Comparison of ENCODE assay signal across 25 cellular contexts in the genomic region with DNA sequence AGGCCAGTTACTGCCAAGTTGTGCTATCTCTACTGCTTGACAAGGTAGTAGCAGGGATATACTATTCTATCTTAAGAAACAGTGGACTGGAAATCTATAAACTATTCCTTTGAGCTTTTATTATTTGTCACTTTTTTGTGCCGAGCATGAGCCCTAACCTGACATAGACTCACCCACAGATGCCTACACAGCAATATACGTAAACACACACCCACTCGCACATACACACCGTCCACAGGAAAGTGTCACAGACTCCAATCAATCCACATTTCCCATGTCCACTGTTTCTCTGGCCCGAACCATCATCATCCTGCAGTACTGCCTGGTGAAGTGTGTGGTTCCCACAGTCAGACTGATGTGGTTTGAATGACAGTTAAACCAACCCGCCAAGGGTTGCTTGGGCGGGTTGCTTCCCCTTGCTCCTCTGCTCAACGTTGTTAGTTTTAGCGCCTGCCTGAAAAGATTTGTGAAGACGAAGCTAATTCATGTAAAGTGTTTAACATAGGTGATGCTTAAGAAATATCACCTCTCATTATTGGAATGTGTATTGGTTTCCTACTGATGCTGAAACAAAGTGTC.
"Had no signal": no experiment of that assay in that cellular context is flagged by ENCODE, and none has a peak within 500 bp of the region (broad histone marks: within the 10 kb centered on the region; RNA-seq: fewer than 3 reads in every experiment).

No MANE protein-coding gene starts in this region.

- H3K36me3 ChIP-seq: ascending aorta, SJSA1 had no signal

- H3K27me3 ChIP-seq: ascending aorta, SJSA1 had no signal

- H3K9me3 ChIP-seq: ascending aorta, SJSA1, SK-N-SH had no signal

- ATAC-seq: activated CD8-positive, alpha-beta T cell treated with anti-CD3 and anti-CD28 coated beads, Interleukin-2, amount 10 ng/mL, durations not matched to agents 7 days and 5 days; Panc1 had no signal

- FAIRE-seq: TTC549 had no signal

- H3K9me3 Mint-ChIP-seq: activated CD4-positive, alpha-beta T cell treated with anti-CD3 and anti-CD28 coated beads, Interleukin-2, amount 10 ng/mL, durations not matched to agents 24 days and 14 days; activated T-cell treated with anti-CD3 and anti-CD28 coated beads, Interleukin-2, amount 50 U/mL, for 24 hours had no signal

- H3K4me1 Mint-ChIP-seq: activated CD4-positive, alpha-beta T cell treated with anti-CD3 and anti-CD28 coated beads, Interleukin-2, amount 10 ng/mL, durations not matched to agents 24 days and 14 days; activated naive CD4-positive, alpha-beta T cell treated with anti-CD3 and anti-CD28 coated beads, Interleukin-2, amount 50 U/mL, for 24 hours; activated naive CD8-positive, alpha-beta T cell treated with anti-CD3 and anti-CD28 coated beads, Interleukin-2, amount 10 ng/mL, durations not matched to agents 7 days and 5 days had no signal

- H3K4me3 ChIP-seq: ascending aorta, SJSA1 had no signal

- H3K4me2 ChIP-seq: KMS-11, SK-N-SH had no signal

- H3K9ac ChIP-seq: KMS-11, SK-N-SH had no signal

- H3K27ac ChIP-seq: KMS-11, SJSA1 had no signal

- DNase-seq: activated CD4-positive, alpha-beta T cell treated with anti-CD3 and anti-CD28 coated beads, Interleukin-2, amount 10 ng/mL, durations not matched to agents 24 days and 14 days; activated CD4-positive, alpha-beta T cell treated with anti-CD3 and anti-CD28 coated beads, Interleukin-2, amount 50 U/mL, for 48 hours; activated CD8-positive, alpha-beta T cell treated with anti-CD3 and anti-CD28 coated beads, Interleukin-2, amount 10 ng/mL, durations not matched to agents 7 days and 5 days; activated gamma-delta T cell; activated naive CD4-positive, alpha-beta T cell treated with Interleukin-2 at 50 U/mL for 16 hours; activated naive CD8-positive, alpha-beta T cell treated with anti-CD3 and anti-CD28 coated beads, Interleukin-2, amount 10 ng/mL, durations not matched to agents 7 days and 5 days; activated T-cell treated with anti-CD3 and anti-CD28 coated beads, Interleukin-2, amount 50 U/mL, for 24 hours; amygdala; NCI-H1092 treated with DMSO at 0.1 percent for 48 hours; NCI-H1436 treated with DMSO at 0.1 percent for 48 hours; NCI-H1694 treated with DMSO at 0.1 percent for 48 hours; NCI-H2029; NCI-H345; NCI-H524 treated with DMSO at 0.1 percent for 48 hours; SHP77; SK-N-SH had no signal

- H3K4me3 Mint-ChIP-seq: activated CD4-positive, alpha-beta T cell treated with anti-CD3 and anti-CD28 coated beads, Interleukin-2, amount 10 ng/mL, durations not matched to agents 24 days and 14 days; activated CD8-positive, alpha-beta T cell treated with anti-CD3 and anti-CD28 coated beads, Interleukin-2, amount 10 ng/mL, durations not matched to agents 7 days and 5 days; activated naive CD4-positive, alpha-beta T cell treated with anti-CD3 and anti-CD28 coated beads, Interleukin-2, amount 50 U/mL, for 24 hours; activated naive CD8-positive, alpha-beta T cell treated with anti-CD3 and anti-CD28 coated beads, Interleukin-2, amount 10 ng/mL, durations not matched to agents 7 days and 5 days; activated T-cell treated with anti-CD3 and anti-CD28 coated beads, Interleukin-2, amount 50 U/mL, for 24 hours; T-helper 1 cell treated with Interleukin-12 subunit alpha and Interleukin-12 subunit beta and Interleukin-4 antibody, amounts not matched to agents 30 μg/mL and 1 μg/mL, for 36 hours; T-helper 2 cell treated with Interferon-gamma antibody and Interleukin-4, amounts not matched to agents 5 μg/mL and 100 μg/mL, for 36 hours had no signal

- H3K27ac Mint-ChIP-seq: activated CD4-positive, alpha-beta T cell treated with anti-CD3 and anti-CD28 coated beads, Interleukin-2, amount 10 ng/mL, durations not matched to agents 24 days and 14 days; activated CD8-positive, alpha-beta T cell treated with anti-CD3 and anti-CD28 coated beads, Interleukin-2, amount 10 ng/mL, durations not matched to agents 7 days and 5 days; activated naive CD4-positive, alpha-beta T cell treated with anti-CD3 and anti-CD28 coated beads, Interleukin-2, amount 50 U/mL, for 24 hours; activated naive CD8-positive, alpha-beta T cell treated with anti-CD3 and anti-CD28 coated beads, Interleukin-2, amount 10 ng/mL, durations not matched to agents 7 days and 5 days; activated T-cell treated with anti-CD3 and anti-CD28 coated beads, Interleukin-2, amount 50 U/mL, for 24 hours; activated T-helper 2 cell treated with anti-CD3 and anti-CD28 coated beads, Interferon-gamma antibody, Interleukin-2, Interleukin-4, amounts not matched to agents 10 μg/mL and 5 μg/mL and 100 μg/mL, durations not matched to agents 14 hours and 24 hours and 36 hours; T-helper 1 cell treated with Interleukin-12 subunit alpha and Interleukin-12 subunit beta and Interleukin-4 antibody, amounts not matched to agents 30 μg/mL and 1 μg/mL, for 36 hours; T-helper 2 cell treated with Interferon-gamma antibody and Interleukin-4, amounts not matched to agents 5 μg/mL and 100 μg/mL, for 36 hours had no signal

- H3K36me3 Mint-ChIP-seq: activated naive CD4-positive, alpha-beta T cell treated with anti-CD3 and anti-CD28 coated beads, Interleukin-2, amount 50 U/mL, for 24 hours; activated naive CD8-positive, alpha-beta T cell treated with anti-CD3 and anti-CD28 coated beads, Interleukin-2, amount 10 ng/mL, durations not matched to agents 7 days and 5 days had no signal
